Comparison of ENCODE assay signal across 33 cellular contexts in genomic region chr11:134850566-134850965, GRCh38.
"Had no signal": no experiment of that assay in that cellular context is flagged by ENCODE, and none has a peak within 500 bp of the region (broad histone marks: within the 10 kb centered on the region; RNA-seq: fewer than 3 reads in every experiment).

No MANE protein-coding gene starts in this region.

- H3K36me3 ChIP-seq: adrenal gland, ascending aorta, brain microvascular endothelial cell, breast epithelium, cardiac muscle cell had no signal

- FAIRE-seq: astrocyte, bronchial epithelial cell had no signal

- DNase-seq: activated effector memory CD4-positive, alpha-beta T cell treated with anti-CD3 and anti-CD28 coated beads, Interleukin-2, amount 50 U/mL, for 16 hours; activated effector memory CD4-positive, alpha-beta T cell treated with Interleukin-2 at 50 U/mL for 16 hours; activated gamma-delta T cell; activated gamma-delta T cell treated with Interleukin-2 at 50 U/mL for 16 hours; activated naive CD4-positive, alpha-beta T cell; activated naive CD4-positive, alpha-beta T cell treated with anti-CD3 and anti-CD28 coated beads for 36 hours; activated naive CD4-positive, alpha-beta T cell treated with anti-CD3 and anti-CD28 coated beads, Interleukin-2, amount 50 U/mL, for 16 hours; activated naive CD4-positive, alpha-beta T cell treated with Interleukin-2 at 50 U/mL for 16 hours; activated naive CD8-positive, alpha-beta T cell treated with anti-CD3 and anti-CD28 coated beads for 36 hours; activated naive CD8-positive, alpha-beta T cell treated with anti-CD3 and anti-CD28 coated beads, Interleukin-2, amount 10 ng/mL, durations not matched to agents 7 days and 5 days; activated naive CD8-positive, alpha-beta T cell treated with anti-CD3 and anti-CD28 coated beads, Interleukin-2, amount 50 U/mL, for 24 hours; activated T-cell treated with anti-CD3 and anti-CD28 coated beads, Interleukin-2, amount 50 U/mL, for 1 hour; activated T-cell treated with anti-CD3 and anti-CD28 coated beads, Interleukin-2, amount 50 U/mL, for 24 hours; activated T-cell treated with anti-CD3 and anti-CD28 coated beads, Interleukin-2, amount 50 U/mL, for 4 hours; activated T-cell treated with anti-CD3 and anti-CD28 coated beads, Interleukin-2, amount 50 U/mL, for 48 hours; activated T-cell treated with anti-CD3 and anti-CD28 coated beads, Interleukin-2, amount 50 U/mL, for 72 hours; adrenal gland; amniotic stem cell; amygdala; anterior cingulate cortex; aorta; body of pancreas; brain microvascular endothelial cell; caudate nucleus; central memory CD4-positive, alpha-beta T cell; cerebellar nuclear complex had no signal

- H3K9me3 ChIP-seq: adrenal gland, ascending aorta, body of pancreas, breast epithelium had no signal

- H3K27me3 ChIP-seq: adrenal gland, ascending aorta, body of pancreas, brain microvascular endothelial cell, breast epithelium, cardiac muscle cell had no signal

- ATAC-seq: activated naive CD4-positive, alpha-beta T cell treated with anti-CD3 and anti-CD28 coated beads, Interleukin-2, amount 50 U/mL, for 72 hours; activated naive CD8-positive, alpha-beta T cell treated with anti-CD3 and anti-CD28 coated beads, Interleukin-2, amount 50 U/mL, for 24 hours; activated T-cell treated with anti-CD3 and anti-CD28 coated beads, Interleukin-2, amount 50 U/mL, for 4 hours; activated T-cell treated with anti-CD3 and anti-CD28 coated beads, Interleukin-2, amount 50 U/mL, for 72 hours; activated T-helper 17 cell treated with anti-CD3 and anti-CD28 coated beads, Interleukin-2, amount 50 U/mL, for 72 hours; body of pancreas had no signal

- H3K4me1 ChIP-seq: adrenal gland, ascending aorta, body of pancreas, breast epithelium had no signal

- H3K4me3 ChIP-seq: adrenal gland, ascending aorta, body of pancreas, breast epithelium, cardiac muscle cell had no signal

- H3K27ac ChIP-seq: adrenal gland, ascending aorta, body of pancreas, brain microvascular endothelial cell, breast epithelium, cardiac muscle cell had no signal
